In the genomic region with DNA sequence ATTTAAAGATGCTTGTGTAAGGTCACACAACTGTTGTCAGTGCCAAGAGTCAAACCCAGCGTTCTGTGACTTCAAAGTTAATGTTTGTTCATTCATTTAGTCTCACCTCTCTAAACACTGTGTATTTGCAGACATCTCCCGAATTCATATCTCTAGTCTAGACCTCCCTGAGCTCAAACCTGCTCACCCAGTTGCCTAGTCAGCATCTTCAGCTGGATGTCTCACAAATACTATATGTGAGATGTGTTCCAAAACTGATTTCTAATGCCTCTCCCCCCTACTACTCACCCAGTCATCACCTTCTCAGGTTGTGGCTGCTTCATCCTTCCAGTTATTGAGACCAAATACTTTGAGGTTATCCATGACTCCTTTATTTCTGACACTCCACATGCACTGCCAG, we compare ENCODE assay signal across 17 cellular contexts.
DNase-seq lines count a peak whose midpoint lies in the region; ATAC-seq, FAIRE-seq and TF ChIP-seq lines count a peak whose summit lies in the region.
"Had no signal": no experiment of that assay in that cellular context is flagged by ENCODE, and none has a peak within 500 bp of the region (broad histone marks: within the 10 kb centered on the region; RNA-seq: fewer than 3 reads in every experiment).

No MANE protein-coding gene starts in this region.

- H3K9ac ChIP-seq in K562 (ENCODE audit: insufficient read depth in 1 of 2, low read depth in 2 of 2, low read length in 2 of 2) (no peak overlapping the region), HepG2 (ENCODE audit: insufficient read depth, low read depth, low read length) (no peak overlapping the region)

- WGBS in K562 (ENCODE audit: insufficient coverage, low coverage, missing lambda C conversion rate): 38% methylated on average over 2 of the region's 2 CpGs
- WGBS in HepG2 (ENCODE audit: low lambda C conversion rate): 26% methylated on average over 2 of the region's 2 CpGs

- no peaks in the 10 kb centered on the region for H3K9me1 ChIP-seq in K562 (ENCODE audit: control insufficient read depth, insufficient read depth, low read length)

- TF ChIP-seq POLR2A in K562 (conservative IDR thresholded peaks at IDR 0.05) (no peak), HepG2 (IDR thresholded peaks at IDR 0.05; ENCODE audit: insufficient read depth in 1 of 2, low read depth in 2 of 2, low read length in 2 of 2) (no peak)

- POLR2A ChIA-PET in K562 (lab: Yijun Ruan, JAX): no interaction called here
- POLR2A ChIA-PET in HepG2 (lab: Yijun Ruan, JAX): no interaction called here

- ATAC-seq in K562: peak; percentile 10; the same call in 2 of the 3 replicates
- no peak for ATAC-seq in HepG2

- H3K4me3 ChIP-seq in K562: no peak overlapping the region
- H3K4me3 ChIP-seq in HepG2 (replicated peaks in 1 of 3; ENCODE audit: insufficient read depth in 1 of 3, low read depth in 2 of 3, low read length in 3 of 3): no peak overlapping the region

- TF ChIP-seq RAD21 in K562 (CRISPR knock-in tag; conservative IDR thresholded peaks at IDR 0.05 in 1 of 2, IDR thresholded peaks at IDR 0.05 in 1 of 2) (no peak), HepG2 (CRISPR knock-in tag; IDR thresholded peaks at IDR 0.05) (no peak)

- H3K27me3 ChIP-seq in K562 (ENCODE audit: control insufficient read depth in 2 of 2, insufficient read depth in 2 of 2, low read length in 2 of 2) (no peaks in the 10 kb centered on the region), HepG2 (ENCODE audit: control insufficient read depth in 1 of 2, insufficient read depth in 2 of 2, low read length in 2 of 2) (no peaks in the 10 kb centered on the region)

- TF ChIP-seq EP300 in K562 (IDR thresholded peaks at IDR 0.05; ENCODE audit: low read length) (no peak), HepG2 (IDR thresholded peaks at IDR 0.05; ENCODE audit: low read depth in 2 of 2, low read length in 2 of 2) (no peak), HepG2 (CRISPR knock-in tag; IDR thresholded peaks at IDR 0.05; ENCODE audit: borderline replicate concordance) (no peak)

- H3K9me3 ChIP-seq in K562 (replicated peaks; ENCODE audit: control insufficient read depth, insufficient read depth, low read depth, low read length): no peaks in the 10 kb centered on the region
- H3K9me3 ChIP-seq in HepG2 (ENCODE audit: low read length): no peaks in the 10 kb centered on the region

- peak; percentile 2 for DNase-seq in stimulated activated CD4-positive, alpha-beta T cell treated with anti-CD3 and anti-CD28 coated beads, Interleukin-1b, Interleukin-23, amount 100 ng/mL, for 48 hours
- DNase-seq in stimulated activated CD4-positive, alpha-beta T cell treated with anti-CD3 and anti-CD28 coated beads, Interleukin-4, amount 100 ng/mL, for 1 hour: no peak
- DNase-seq in K562 (ENCODE audit: extremely low read depth in 1 of 4, low spot score in 3 of 4) (no peak), HepG2 (ENCODE audit: low spot score) (no peak), NOMO-1 treated with DMSO at 0.1 percent for 48 hours (lab: John Stamatoyannopoulos, UW; ENCODE audit: unreplicated experiment) (no peak), OCI-M2 (lab: John Stamatoyannopoulos, UW; ENCODE audit: unreplicated experiment) (no peak), AG08396 (ENCODE audit: low spot score) (no peak)
- DNase-seq: 8988T; ACHN; C1 segment of cervical spinal cord; Calu3; CD4-positive, alpha-beta T cell; DMS79; GOT3; H9; IMR-90 had no signal

- in situ Hi-C loops in K562 (cut with MboI): no loop called here
- in situ Hi-C loops in HepG2 (cut with HindIII; ENCODE audit: extremely low pct_ligation_motif_present, low pct_unique_long_range_greater_than_20kb): no loop called here

- FAIRE-seq in K562 (lab: Jason Lieb, UNC) (no peak), HepG2 (lab: Jason Lieb, UNC) (no peak)
- FAIRE-seq: GM19239 had no signal

- CTCF ChIA-PET in K562 (lab: Yijun Ruan, JAX; ENCODE audit: low intra/inter-chr PET ratio): no interaction called here
- CTCF ChIA-PET in HepG2 (lab: Yijun Ruan, JAX; ENCODE audit: low intra/inter-chr PET ratio, low total read pairs): no interaction called here

- no peak overlapping the region for H2AFZ ChIP-seq in K562 (ENCODE audit: low read depth, low read length)
- no peak overlapping the region for H2AFZ ChIP-seq in HepG2 (ENCODE audit: low read length)

- H3K4me1 ChIP-seq in K562 (replicated peaks in 1 of 2; ENCODE audit: control insufficient read depth in 2 of 2, insufficient read depth in 2 of 2, low read length in 2 of 2) (peaks cover 15 to 36% of the 10 kb centered on the region in 2 experiments; a peak in 4 of 5 replicates), HepG2 (ENCODE audit: insufficient read depth, low read length) (peaks cover 9% of the 10 kb centered on the region)

- no peaks in the 10 kb centered on the region; the same call in 1 of the 2 replicates for H4K20me1 ChIP-seq in K562 (replicated peaks; ENCODE audit: control insufficient read depth, insufficient read depth, low read length)
- no peaks in the 10 kb centered on the region; the same call in 1 of the 2 replicates for H4K20me1 ChIP-seq in HepG2 (ENCODE audit: insufficient read depth, low read length)

- TF ChIP-seq CTCF in K562 (IDR thresholded peaks at IDR 0.05 in 2 of 3, conservative IDR thresholded peaks at IDR 0.05 in 1 of 3; ENCODE audit: insufficient read depth in 2 of 3, low read depth in 1 of 3, low read length in 3 of 3): no peak
- no peak for TF ChIP-seq CTCF in HepG2 (CRISPR knock-in tag; IDR thresholded peaks at IDR 0.05)

- H3K36me3 ChIP-seq in K562 (ENCODE audit: control insufficient read depth, insufficient read depth, low read length) (peaks cover 7% of the 10 kb centered on the region; the same call in 2 of the 3 replicates), HepG2 (replicated peaks in 1 of 2; ENCODE audit: control insufficient read depth in 1 of 2, insufficient read depth in 2 of 2, low read length in 2 of 2) (no peaks in the 10 kb centered on the region)

- H3K79me2 ChIP-seq in K562 (ENCODE audit: control insufficient read depth, insufficient read depth, low read length) (peaks cover 88% of the 10 kb centered on the region), HepG2 (ENCODE audit: insufficient read depth, low read length) (no peaks in the 10 kb centered on the region)

- H3K27ac ChIP-seq in K562 (ENCODE audit: extremely low read depth, low read depth, low read length) (no peak overlapping the region), HepG2 (ENCODE audit: extremely low read length, insufficient read depth, low read length) (no peak overlapping the region)

- BruUV-seq in K562 (replicated peaks; lab: Mats Ljungman, UMichigan) (no TSS peak), HepG2 (replicated peaks; lab: Mats Ljungman, UMichigan) (no TSS peak)

- H3K4me2 ChIP-seq in K562 (ENCODE audit: insufficient read depth, low read length) (no peak overlapping the region), HepG2 (ENCODE audit: low read depth, low read length) (no peak overlapping the region)

- intact Hi-C loops in K562 (cut with micrococcal nuclease): no loop called here
- intact Hi-C loops in HepG2 (cut with micrococcal nuclease; ENCODE audit: unreplicated experiment): no loop called here

TF ChIP-seq in K562, 482 proteins besides CTCF, POLR2A, EP300 and RAD21:
- TF ChIP-seq C11orf30 (IDR thresholded peaks at IDR 0.05; ENCODE audit: low read depth): peak; percentile 84
- TF ChIP-seq MAFF (IDR thresholded peaks at IDR 0.05; ENCODE audit: low read length): peak; percentile 37
- no peak for TF ChIP-seq PHB (CRISPR knock-in tag; IDR thresholded peaks at IDR 0.05)
- peak; percentile 89 for TF ChIP-seq ZNF316 (IDR thresholded peaks at IDR 0.05)
- TF ChIP-seq FIP1L1 (IDR thresholded peaks at IDR 0.05; ENCODE audit: low read depth, low read length, poor library complexity, severe bottlenecking): no peak
- TF ChIP-seq MAFK (IDR thresholded peaks at IDR 0.05; ENCODE audit: low read length): peak; percentile 53; the same call in 1 of the 2 replicates
- TF ChIP-seq HDAC2 (IDR thresholded peaks at IDR 0.05): no peak
- peak; percentile 65 for TF ChIP-seq MAFG (tag; conservative IDR thresholded peaks at IDR 0.05)
TF ChIP-seq in K562: peak in this region for 5.

TF ChIP-seq in HepG2, 621 proteins besides CTCF, POLR2A, EP300 and RAD21:
- TF ChIP-seq MAFK (conservative IDR thresholded peaks at IDR 0.05 in 1 of 2, IDR thresholded peaks at IDR 0.05 in 1 of 2; ENCODE audit: low read length in 2 of 2): peak; percentile 60 to 68
- no peak for TF ChIP-seq CCDC6 (CRISPR knock-in tag; IDR thresholded peaks at IDR 0.05)
- no peak for TF ChIP-seq ZNF652 (CRISPR knock-in tag; IDR thresholded peaks at IDR 0.05; ENCODE audit: borderline replicate concordance, low read depth)
- TF ChIP-seq, protein P1, sequence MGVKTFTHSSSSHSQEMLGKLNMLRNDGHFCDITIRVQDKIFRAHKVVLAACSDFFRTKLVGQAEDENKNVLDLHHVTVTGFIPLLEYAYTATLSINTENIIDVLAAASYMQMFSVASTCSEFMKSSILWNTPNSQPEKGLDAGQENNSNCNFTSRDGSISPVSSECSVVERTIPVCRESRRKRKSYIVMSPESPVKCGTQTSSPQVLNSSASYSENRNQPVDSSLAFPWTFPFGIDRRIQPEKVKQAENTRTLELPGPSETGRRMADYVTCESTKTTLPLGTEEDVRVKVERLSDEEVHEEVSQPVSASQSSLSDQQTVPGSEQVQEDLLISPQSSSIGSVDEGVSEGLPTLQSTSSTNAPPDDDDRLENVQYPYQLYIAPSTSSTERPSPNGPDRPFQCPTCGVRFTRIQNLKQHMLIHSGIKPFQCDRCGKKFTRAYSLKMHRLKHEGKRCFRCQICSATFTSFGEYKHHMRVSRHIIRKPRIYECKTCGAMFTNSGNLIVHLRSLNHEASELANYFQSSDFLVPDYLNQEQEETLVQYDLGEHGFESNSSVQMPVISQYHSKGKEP (CRISPR knock-in tag; IDR thresholded peaks at IDR 0.05): no peak
- TF ChIP-seq FOXA3 (CRISPR knock-in tag; IDR thresholded peaks at IDR 0.05): no peak
- TF ChIP-seq ZSCAN9 (CRISPR knock-in tag; IDR thresholded peaks at IDR 0.05; ENCODE audit: borderline replicate concordance): no peak
- peak; percentile 43 for TF ChIP-seq MAFF (IDR thresholded peaks at IDR 0.05; ENCODE audit: low read depth, low read length)
